25 cellular contexts compared by ENCODE assay signal in the genomic region with DNA sequence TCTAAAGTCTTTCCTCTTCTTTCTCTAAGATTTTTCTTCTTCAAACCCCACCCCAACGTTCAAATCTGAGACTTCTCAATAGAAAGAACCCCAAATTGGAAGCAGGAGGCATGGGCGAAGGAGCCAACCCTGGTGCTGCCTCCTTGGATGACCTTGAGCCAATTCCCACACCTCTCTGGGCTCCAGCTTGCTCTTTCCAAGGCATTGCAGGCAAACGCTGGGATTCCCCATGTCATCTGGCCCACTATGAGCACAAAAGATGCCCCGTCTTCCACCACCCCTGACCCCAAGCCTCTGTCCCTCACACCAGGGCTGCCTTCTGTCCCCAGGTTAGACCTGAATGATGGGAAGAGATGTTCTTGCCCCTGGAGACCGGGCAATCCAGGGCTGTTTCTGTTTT. TPM values are rescaled to one million over a fixed set of nuclear protein-coding genes. Genes with fewer than 3 reads are reported as not detected.
DNase-seq lines count a peak whose midpoint lies in the region; TF ChIP-seq lines count a peak whose summit lies in the region.
"Had no signal": no experiment of that assay in that cellular context is flagged by ENCODE, and none has a peak within 500 bp of the region (broad histone marks: within the 10 kb centered on the region; RNA-seq: fewer than 3 reads in every experiment).

No MANE protein-coding gene starts in this region.

- no peaks in the 10 kb centered on the region for H3K4me1 Mint-ChIP-seq in type B pancreatic cell (ENCODE audit: unreplicated experiment)
- no peaks in the 10 kb centered on the region for H3K4me1 Mint-ChIP-seq in mesothelial cell of epicardium
- H3K4me1 Mint-ChIP-seq: CD14-positive monocyte; CD8-positive, alpha-beta memory T cell had no signal

- H3K27me3 Mint-ChIP-seq in type B pancreatic cell (peaks cover 23% of the 10 kb centered on the region), mesothelial cell of epicardium (ENCODE audit: low read depth) (peaks cover 40% of the 10 kb centered on the region)

- intact Hi-C loops in left ventricle myocardium inferior (cut with micrococcal nuclease) = no loop called here
- intact Hi-C loops in esophagus muscularis mucosa (cut with DNase I) = no loop called here
- intact Hi-C loops in uterus (cut with DNase I; ENCODE audit: low total_unique reads) = no loop called here

- no peak overlapping the region for H3K27ac ChIP-seq in right atrium auricular region
- no peak overlapping the region for H3K27ac ChIP-seq in left ventricle myocardium inferior (replicated peaks)
- no peak overlapping the region for H3K27ac ChIP-seq in esophagus muscularis mucosa (replicated peaks in 1 of 4)
- H3K27ac ChIP-seq in uterus = no peak overlapping the region
- H3K27ac ChIP-seq: A549; BLaER1 treated with 17β-estradiol and CSF1 and Interleukin-3, amounts not matched to agents 10 nM and 100 nM had no signal

- no peak for TF ChIP-seq EP300 in esophagus muscularis mucosa (IDR thresholded peaks at IDR 0.05)

- H3K4me3 ChIP-seq in right atrium auricular region (no peak overlapping the region), left ventricle myocardium inferior (no peak overlapping the region), esophagus muscularis mucosa (no peak overlapping the region), uterus (no peak overlapping the region)
- H3K4me3 ChIP-seq: A549; BLaER1 treated with 17β-estradiol and CSF1 and Interleukin-3, amounts not matched to agents 10 nM and 100 nM; GM12878; HAP-1 had no signal

- no peak for TF ChIP-seq POLR2A in esophagus muscularis mucosa (IDR thresholded peaks at IDR 0.05; ENCODE audit: low read depth)
- TF ChIP-seq POLR2A in uterus (IDR thresholded peaks at IDR 0.05) = no peak

- H3K27me3 ChIP-seq in right atrium auricular region = no peaks in the 10 kb centered on the region
- peaks cover 17% of the 10 kb centered on the region for H3K27me3 ChIP-seq in left ventricle myocardium inferior (ENCODE audit: low read depth)
- H3K27me3 ChIP-seq in esophagus muscularis mucosa = no peaks in the 10 kb centered on the region
- no peaks in the 10 kb centered on the region for H3K27me3 ChIP-seq in uterus
- H3K27me3 ChIP-seq: BLaER1 treated with 17β-estradiol and CSF1 and Interleukin-3, amounts not matched to agents 10 nM and 100 nM had no signal

- H3K4me3 Mint-ChIP-seq in type B pancreatic cell (no peak overlapping the region), mesothelial cell of epicardium (no peak overlapping the region)
- H3K4me3 Mint-ChIP-seq: CD14-positive monocyte; CD4-positive, alpha-beta T cell; CD8-positive, alpha-beta memory T cell; HFFc6 had no signal

- no peaks in the 10 kb centered on the region for H3K9me3 ChIP-seq in right atrium auricular region
- no peaks in the 10 kb centered on the region for H3K9me3 ChIP-seq in left ventricle myocardium inferior (replicated peaks)
- no peaks in the 10 kb centered on the region for H3K9me3 ChIP-seq in esophagus muscularis mucosa
- H3K9me3 ChIP-seq in uterus = no peaks in the 10 kb centered on the region
- H3K9me3 ChIP-seq: A549; BE2C; BLaER1 treated with 17β-estradiol and CSF1 and Interleukin-3, amounts not matched to agents 10 nM and 100 nM; HAP-1 had no signal

- 81% methylated on average over 5 of the region's 5 CpGs for WGBS in esophagus muscularis mucosa

- H3K9me3 Mint-ChIP-seq in type B pancreatic cell (no peaks in the 10 kb centered on the region), mesothelial cell of epicardium (peaks cover 2% of the 10 kb centered on the region)
- H3K9me3 Mint-ChIP-seq: CD4-positive, alpha-beta T cell; HFFc6 had no signal

- H3K27ac Mint-ChIP-seq in type B pancreatic cell (no peak overlapping the region), mesothelial cell of epicardium (no peak overlapping the region)
- H3K27ac Mint-ChIP-seq: CD14-positive monocyte; CD4-positive, alpha-beta T cell; CD8-positive, alpha-beta memory T cell; HFFc6 had no signal

- H3K36me3 Mint-ChIP-seq in type B pancreatic cell = no peaks in the 10 kb centered on the region
- H3K36me3 Mint-ChIP-seq in mesothelial cell of epicardium = no peaks in the 10 kb centered on the region
- H3K36me3 Mint-ChIP-seq: CD14-positive monocyte; CD8-positive, alpha-beta memory T cell had no signal

- no peaks in the 10 kb centered on the region for H3K36me3 ChIP-seq in right atrium auricular region
- no peaks in the 10 kb centered on the region for H3K36me3 ChIP-seq in left ventricle myocardium inferior
- H3K36me3 ChIP-seq in esophagus muscularis mucosa = no peaks in the 10 kb centered on the region
- no peaks in the 10 kb centered on the region for H3K36me3 ChIP-seq in uterus
- H3K36me3 ChIP-seq: BE2C; BLaER1 treated with 17β-estradiol and CSF1 and Interleukin-3, amounts not matched to agents 10 nM and 100 nM; HAP-1 had no signal

- DNase-seq in right atrium auricular region (ENCODE audit: low spot score) = peak; percentile 21
- no peak for DNase-seq in left ventricle myocardium inferior
- DNase-seq in esophagus muscularis mucosa (ENCODE audit: extremely low spot score) = peak; percentile 75
- DNase-seq in mesenteric fat pad (ENCODE audit: low spot score) = peak; percentile 67
- DNase-seq in type B pancreatic cell (ENCODE audit: extremely low spot score, unreplicated experiment) = peak; percentile 25
- DNase-seq in mesothelial cell of epicardium (ENCODE audit: low spot score in 2 of 2, unreplicated experiment in 2 of 2) = no peak
- no peak for DNase-seq in uterus
- DNase-seq in NCI-H2171 (lab: John Stamatoyannopoulos, UW) = no peak
- DNase-seq: 8988T; ACHN; AML-193; BE2C; CD4-positive, alpha-beta T cell; CD8-positive, alpha-beta memory T cell; DMS 273 treated with DMSO at 0.1 percent for 48 hours; DMS79; EL; GDM1; GOT3; HFFc6 had no signal

- TF ChIP-seq CTCF in right atrium auricular region (IDR thresholded peaks at IDR 0.05) (no peak), left ventricle myocardium inferior (IDR thresholded peaks at IDR 0.05; ENCODE audit: borderline replicate concordance) (no peak), esophagus muscularis mucosa (IDR thresholded peaks at IDR 0.05) (no peak), type B pancreatic cell (conservative IDR thresholded peaks at IDR 0.05) (no peak), mesothelial cell of epicardium (IDR thresholded peaks at IDR 0.05; ENCODE audit: unreplicated experiment) (no peak), uterus (IDR thresholded peaks at IDR 0.05) (no peak)

- H3K4me1 ChIP-seq in right atrium auricular region = no peaks in the 10 kb centered on the region
- H3K4me1 ChIP-seq in left ventricle myocardium inferior = no peaks in the 10 kb centered on the region
- no peaks in the 10 kb centered on the region for H3K4me1 ChIP-seq in esophagus muscularis mucosa
- no peaks in the 10 kb centered on the region for H3K4me1 ChIP-seq in uterus
- H3K4me1 ChIP-seq: A549, BE2C, HAP-1 had no signal

RNA-seq across cellular contexts. Expression of gene TTC32, which starts 57.0 kb away (rescaled TPM):
- 1 to 10 TPM; 3.7 to 6.6 TPM for total RNA-seq in right atrium auricular region
- 4.9 TPM for total RNA-seq in left ventricle myocardium inferior
- 10 to 100 TPM in 2 of 4 donors, 1 to 10 TPM in 2; 8.1 to 12.5 (median 10.2) TPM for total RNA-seq in esophagus muscularis mucosa
- 8.6 TPM for total RNA-seq in mesenteric fat pad
- 14.0 and 19.0 TPM in 2 replicates for total RNA-seq in type B pancreatic cell (ENCODE audit: low replicate concordance)
- total RNA-seq in mesothelial cell of epicardium = 16.8 to 20.8 TPM (median 20.6 TPM) in 3 replicates
- total RNA-seq in uterus = 10 to 100 TPM; 16.7 to 22.6 (median 20.9) TPM

Comparison
In these comparisons a context has a peak if more than half of its experiments do, and no peak if none do; other contexts are left out.
1. DNase-seq: peak in right atrium auricular region (single experiment), esophagus muscularis mucosa (single experiment), mesenteric fat pad (single experiment) and type B pancreatic cell (single experiment); none in left ventricle myocardium inferior (single experiment), mesothelial cell of epicardium (0 of 2), uterus (0 of 2) and NCI-H2171 (single experiment).